ENCODE assay signal across 22 cellular contexts in the genomic region with DNA sequence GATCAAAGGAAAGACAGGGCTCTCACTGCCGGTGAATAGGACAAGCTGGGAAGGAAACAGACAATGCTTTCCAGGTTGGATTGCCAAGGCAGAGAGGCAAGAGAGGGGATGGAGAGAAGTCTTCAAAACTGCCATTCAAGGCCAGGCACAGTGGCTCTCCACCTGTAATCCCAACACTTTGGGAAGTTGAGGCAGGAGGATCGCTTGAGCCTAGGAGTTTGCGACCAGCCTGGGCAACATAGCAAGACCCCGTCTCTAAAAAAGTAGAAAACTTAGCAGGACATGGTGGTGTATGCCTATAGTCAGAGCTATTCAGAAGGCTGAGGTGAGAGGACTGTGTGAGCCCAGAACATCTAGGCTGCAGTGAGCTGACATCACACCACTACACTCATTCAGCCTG. TPM values are rescaled to one million over a fixed set of nuclear protein-coding genes. Genes with fewer than 3 reads are reported as not detected.
DNase-seq lines count a peak whose midpoint lies in the region; TF ChIP-seq lines count a peak whose summit lies in the region.
"Had no signal": no experiment of that assay in that cellular context is flagged by ENCODE, and none has a peak within 500 bp of the region (broad histone marks: within the 10 kb centered on the region; RNA-seq: fewer than 3 reads in every experiment).

No MANE protein-coding gene starts in this region.

- H3K4ac ChIP-seq in trophoblast cell (ENCODE audit: low read depth, low read length), result no peak overlapping the region

- peak overlapping the region in 3 of 11 experiments; percentile 24 to 57 (median 45); a peak in 4 of 22 replicates for H3K27ac ChIP-seq in BLaER1 treated with 17β-estradiol and CSF1 and Interleukin-3, amounts not matched to agents 10 nM and 100 nM
- H3K27ac ChIP-seq in VCaP, result peak overlapping the region; percentile 69; the same call in 1 of the 2 replicates
- peak overlapping the region; percentile 61 for H3K27ac ChIP-seq in hepatocyte
- H3K27ac ChIP-seq in trophoblast cell (ENCODE audit: low read depth, low read length), result no peak overlapping the region
- H3K27ac ChIP-seq: GM23248, RWPE1 had no signal

- peak overlapping the region in 9 of 11 experiments; percentile 26 to 73 (median 56); a peak in 16 of 22 replicates for H3K4me2 ChIP-seq in BLaER1 treated with 17β-estradiol and CSF1 and Interleukin-3, amounts not matched to agents 10 nM and 100 nM
- no peak overlapping the region for H3K4me2 ChIP-seq in hepatocyte
- H3K4me2 ChIP-seq in trophoblast cell (ENCODE audit: low read length), result no peak overlapping the region

- H3K79me1 ChIP-seq in trophoblast cell (ENCODE audit: low read length), result peaks cover 2% of the 10 kb centered on the region

- TF ChIP-seq CTCF in VCaP (conservative IDR thresholded peaks at IDR 0.05), result no peak
- TF ChIP-seq CTCF in hepatocyte (IDR thresholded peaks at IDR 0.05; ENCODE audit: poor library complexity), result no peak

- H3K4me1 ChIP-seq in BLaER1 treated with 17β-estradiol and CSF1 and Interleukin-3, amounts not matched to agents 10 nM and 100 nM, result peaks cover 25 to 68% (median 54%) of the 10 kb centered on the region in 10 experiments
- H3K4me1 ChIP-seq in hepatocyte (ENCODE audit: insufficient read depth) (peaks cover 29% of the 10 kb centered on the region), trophoblast cell (ENCODE audit: control insufficient read depth in 1 of 2, insufficient read depth in 2 of 2, low read length in 2 of 2) (peaks cover 11 to 12% of the 10 kb centered on the region in 2 experiments)

- H2AFZ ChIP-seq in hepatocyte (no peak overlapping the region), trophoblast cell (ENCODE audit: insufficient read depth, low read length, poor library complexity) (no peak overlapping the region)
- H2AFZ ChIP-seq: GM23248 had no signal

- H3K9ac ChIP-seq in BLaER1 treated with 17β-estradiol and CSF1 and Interleukin-3, amounts not matched to agents 10 nM and 100 nM, result peak overlapping the region in 3 of 11 experiments; percentile 1 to 17 (median 16); a peak in 2 of 22 replicates
- H3K9ac ChIP-seq in trophoblast cell (ENCODE audit: low read length), result no peak overlapping the region
- H3K9ac ChIP-seq: GM23248 had no signal

- no peak overlapping the region for H4K8ac ChIP-seq in trophoblast cell (ENCODE audit: low read depth, low read length)

- no peak overlapping the region for H2BK5ac ChIP-seq in trophoblast cell (ENCODE audit: low read depth, low read length, poor library complexity)

- H4K12ac ChIP-seq in trophoblast cell (ENCODE audit: low read depth, low read length), result no peak overlapping the region

- H3K23ac ChIP-seq in trophoblast cell (ENCODE audit: low read length), result no peak overlapping the region

- DNase-seq in hepatocyte (ENCODE audit: low spot score) (no peak), trophoblast cell (no peak), OCI-M1 (lab: John Stamatoyannopoulos, UW) (no peak), NCI-H1417 treated with DMSO at 0.1 percent for 48 hours (lab: John Stamatoyannopoulos, UW) (no peak), HCEC 1CT (no peak)
- DNase-seq: C1 segment of cervical spinal cord; CD4-positive, alpha-beta memory T cell; COR-L47; DMS53; GM23248; H7; HFFc6; KBM-7; MG63; NCI-H1694; NCI-H2029 treated with DMSO at 0.1 percent for 48 hours; NCI-H2227 treated with DMSO at 0.1 percent for 48 hours; NCI-H526 treated with DMSO at 0.1 percent for 48 hours; SHP77 had no signal

- H3K79me2 ChIP-seq in hepatocyte, result no peaks in the 10 kb centered on the region
- H3K79me2 ChIP-seq in trophoblast cell (ENCODE audit: control insufficient read depth, insufficient read depth, low read length, poor library complexity), result no peaks in the 10 kb centered on the region

- 89% methylated on average over 4 of the region's 4 CpGs for WGBS in hepatocyte (ENCODE audit: low lambda C conversion rate, missing lambda C conversion rate)
- no CpG with 5 or more reads among the region's 4 CpGs for WGBS in trophoblast cell (ENCODE audit: extremely low coverage, insufficient coverage, insufficient read length)

- peak overlapping the region; percentile 15 for H2BK12ac ChIP-seq in trophoblast cell (ENCODE audit: low read length)

- no peak overlapping the region for H2BK120ac ChIP-seq in trophoblast cell (ENCODE audit: insufficient read depth, low read length, poor library complexity)

- no peaks in the 10 kb centered on the region for H3K9me2 ChIP-seq in hepatocyte (replicated peaks; ENCODE audit: insufficient read depth)

- H3K27me3 ChIP-seq in BLaER1 treated with 17β-estradiol and CSF1 and Interleukin-3, amounts not matched to agents 10 nM and 100 nM, result no peaks in the 10 kb centered on the region
- no peaks in the 10 kb centered on the region for H3K27me3 ChIP-seq in hepatocyte
- no peaks in the 10 kb centered on the region for H3K27me3 ChIP-seq in trophoblast cell (ENCODE audit: insufficient read depth, low read length)
- H3K27me3 ChIP-seq: MG63 had no signal

- H3K18ac ChIP-seq in trophoblast cell (ENCODE audit: low read length), result no peak overlapping the region

- no peak overlapping the region for H4K91ac ChIP-seq in trophoblast cell (ENCODE audit: low read depth, low read length)

- H3K9me3 ChIP-seq in BLaER1 treated with 17β-estradiol and CSF1 and Interleukin-3, amounts not matched to agents 10 nM and 100 nM (replicated peaks in 1 of 11), result no peaks in the 10 kb centered on the region
- H3K9me3 ChIP-seq in hepatocyte (ENCODE audit: low read depth) (no peaks in the 10 kb centered on the region), trophoblast cell (ENCODE audit: insufficient read depth, low read depth, low read length) (no peaks in the 10 kb centered on the region)
- H3K9me3 ChIP-seq: MG63 had no signal

- H3K14ac ChIP-seq in trophoblast cell (ENCODE audit: low read length), result no peak overlapping the region

- no peak overlapping the region for H3K4me3 ChIP-seq in BLaER1 treated with 17β-estradiol and CSF1 and Interleukin-3, amounts not matched to agents 10 nM and 100 nM
- H3K4me3 ChIP-seq in hepatocyte (no peak overlapping the region), trophoblast cell (ENCODE audit: low read depth, low read length) (no peak overlapping the region)
- H3K4me3 ChIP-seq: GM23248, MG63 had no signal

- no peak overlapping the region for H2AK5ac ChIP-seq in trophoblast cell (ENCODE audit: low read length)

- H4K20me1 ChIP-seq in BLaER1 treated with 17β-estradiol and CSF1 and Interleukin-3, amounts not matched to agents 10 nM and 100 nM, result no peaks in the 10 kb centered on the region
- no peaks in the 10 kb centered on the region for H4K20me1 ChIP-seq in hepatocyte (ENCODE audit: insufficient read depth, poor library complexity, severe bottlenecking)

- H3K36me3 ChIP-seq in BLaER1 treated with 17β-estradiol and CSF1 and Interleukin-3, amounts not matched to agents 10 nM and 100 nM, result no peaks in the 10 kb centered on the region
- H3K36me3 ChIP-seq in hepatocyte (replicated peaks; ENCODE audit: insufficient read depth, low read depth), result no peaks in the 10 kb centered on the region
- H3K36me3 ChIP-seq in trophoblast cell (ENCODE audit: control insufficient read depth in 1 of 2, insufficient read depth in 2 of 2, low read length in 2 of 2), result no peaks in the 10 kb centered on the region
- H3K36me3 ChIP-seq: MG63 had no signal

RNA-seq across cellular contexts. Expression of gene IDH2, which starts 43.5 kb away (rescaled TPM):
- 157 and 163 TPM in 2 replicates for total RNA-seq in hepatocyte
- 310 and 327 TPM in 2 replicates for polyA plus RNA-seq in hepatocyte
- 108 and 113 TPM in 2 replicates for polyA plus RNA-seq in trophoblast cell (2013)

RNA-seq across cellular contexts. Expression of gene SEMA4B, which starts 55.4 kb away (rescaled TPM):
- 19.2 and 27.8 TPM in 2 replicates for total RNA-seq in hepatocyte
- 43.5 and 47.9 TPM in 2 replicates for polyA plus RNA-seq in hepatocyte
- 20.8 and 21.0 TPM in 2 replicates for polyA plus RNA-seq in trophoblast cell (2013)

Comparison
In these comparisons a context has a peak if more than half of its experiments do, and no peak if none do; other contexts are left out.
1. H3K4me2 ChIP-seq: peak in BLaER1 treated with 17β-estradiol and CSF1 and Interleukin-3, amounts not matched to agents 10 nM and 100 nM (9 of 11); none in hepatocyte (single experiment) and trophoblast cell (single experiment).